17 cellular contexts compared by ENCODE assay signal in the genomic region with DNA sequence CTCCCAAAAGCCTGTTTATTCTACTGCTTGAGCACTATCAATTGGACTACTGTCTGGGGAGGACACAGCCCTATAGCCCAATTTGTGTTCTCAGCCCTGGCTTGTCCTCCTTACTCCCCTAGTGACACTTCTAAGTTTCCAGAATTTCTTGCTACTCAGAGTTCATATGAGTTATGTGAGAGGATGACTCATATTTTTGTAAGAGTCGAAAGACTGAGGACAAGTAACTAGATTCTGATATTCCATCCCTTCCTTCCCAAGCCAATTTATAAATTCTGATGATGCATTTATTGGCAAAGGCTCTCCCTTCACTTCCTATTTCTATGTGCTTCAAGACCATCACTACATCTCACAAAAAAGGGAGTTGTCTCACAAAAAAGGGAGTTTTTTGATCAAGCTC.
"Had no signal": no experiment of that assay in that cellular context is flagged by ENCODE, and none has a peak within 500 bp of the region (broad histone marks: within the 10 kb centered on the region; RNA-seq: fewer than 3 reads in every experiment).

No MANE protein-coding gene starts in this region.

- H3K4me3 ChIP-seq: hepatocyte, lower lobe of right lung, spleen, tibial artery had no signal

- H3K4me1 ChIP-seq: lower lobe of right lung, spleen had no signal

- H3K36me3 ChIP-seq: lower lobe of right lung, spleen, tibial artery had no signal

- ATAC-seq: activated T-cell treated with anti-CD3 and anti-CD28 coated beads, Interleukin-2, amount 50 U/mL, for 4 hours; left colon; lower lobe of right lung; stimulated activated naive B cell treated with anti-CD40 and anti-IgM and Interleukin-4, amounts not matched to agents 10 μg/mL and 1 μg/mL and 100 μg/mL, for 72 hours had no signal

- H3K27ac ChIP-seq: hepatocyte, lower lobe of right lung, spleen, tibial artery had no signal

- H3K27me3 ChIP-seq: hepatocyte, spleen, tibial artery had no signal

- H3K9me3 ChIP-seq: lower lobe of right lung, tibial artery had no signal

- DNase-seq: activated CD4-positive, alpha-beta T cell treated with anti-CD3 and anti-CD28 coated beads, Interleukin-2, amount 10 ng/mL, durations not matched to agents 24 days and 14 days; activated CD4-positive, CD25-positive, alpha-beta regulatory T cell; activated CD8-positive, alpha-beta memory T cell treated with anti-CD3 and anti-CD28 coated beads, Interleukin-2, amount 50 U/mL, for 4 hours; activated naive CD4-positive, alpha-beta T cell treated with anti-CD3 and anti-CD28 coated beads for 36 hours; activated T-cell treated with anti-CD3 and anti-CD28 coated beads, Interleukin-2, amount 50 U/mL, for 4 hours; effector CD8-positive, alpha-beta T cell; foreskin fibroblast; left colon; lower lobe of right lung; nephron progenitor cell; occipital lobe; retina; spleen; stimulated activated naive B cell treated with anti-CD40 and anti-IgM and Interleukin-4, amounts not matched to agents 10 μg/mL and 1 μg/mL and 100 μg/mL, for 72 hours; T1000; tibial artery had no signal
